In genomic region chr11:16536513-16536912, GRCh38 we compare ENCODE assay signal across 30 cellular contexts.
"Had no signal": no experiment of that assay in that cellular context is flagged by ENCODE, and none has a peak within 500 bp of the region (broad histone marks: within the 10 kb centered on the region; RNA-seq: fewer than 3 reads in every experiment).

No MANE protein-coding gene starts in this region.

- H3K9ac ChIP-seq: neural progenitor cell had no signal

- H3K4me1 Mint-ChIP-seq: naive thymus-derived CD4-positive, alpha-beta T cell; natural killer cell; neural progenitor cell; stimulated activated memory B cell treated with anti-CD40 and anti-IgM and Interleukin-4, amounts not matched to agents 10 μg/mL and 1 μg/mL and 100 μg/mL, for 72 hours; stimulated activated naive CD8-positive, alpha-beta T cell treated with anti-CD3 and anti-CD28 coated beads, Interleukin-15, amount 100 ng/mL, for 72 hours had no signal

- H3K4me3 Mint-ChIP-seq: naive thymus-derived CD4-positive, alpha-beta T cell; natural killer cell; nephron; neural progenitor cell; stimulated activated memory B cell treated with anti-CD40 and anti-IgM and Interleukin-4, amounts not matched to agents 10 μg/mL and 1 μg/mL and 100 μg/mL, for 72 hours; stimulated activated naive CD8-positive, alpha-beta T cell treated with anti-CD3 and anti-CD28 coated beads, Interleukin-15, amount 100 ng/mL, for 72 hours; type B pancreatic cell had no signal

- FAIRE-seq: pancreas, small intestine had no signal

- ATAC-seq: naive thymus-derived CD4-positive, alpha-beta T cell; natural killer cell; pancreas; psoas muscle; right cardiac atrium; right lobe of liver; stimulated activated memory B cell treated with anti-CD40 and anti-IgM and Interleukin-4, amounts not matched to agents 10 μg/mL and 1 μg/mL and 100 μg/mL, for 72 hours; stimulated activated naive CD8-positive, alpha-beta T cell treated with anti-CD3 and anti-CD28 coated beads, Interleukin-15, amount 100 ng/mL, for 72 hours; stimulated activated naive CD8-positive, alpha-beta T cell treated with anti-CD3 and anti-CD28 coated beads, Interleukin-15, Interleukin-2, amounts not matched to agents 100 U/mL and 50 U/mL, for 24 hours; upper lobe of right lung had no signal

- DNase-seq: naive thymus-derived CD4-positive, alpha-beta T cell; natural killer cell; nucleus accumbens; psoas muscle; sigmoid colon; small intestine; stimulated activated CD4-positive, alpha-beta T cell treated with anti-CD3 and anti-CD28 coated beads, Interleukin-12 subunit alpha, Interleukin-12 subunit beta, amount 100 ng/mL, for 4 hours; stimulated activated CD4-positive, alpha-beta T cell treated with anti-CD3 and anti-CD28 coated beads, Interleukin-1b, Interleukin-23, amount 100 ng/mL, for 48 hours; stimulated activated CD4-positive, alpha-beta T cell treated with anti-CD3 and anti-CD28 coated beads, Interleukin-4, amount 100 ng/mL, for 1 hour; stimulated activated CD4-positive, alpha-beta T cell treated with anti-CD3 and anti-CD28 coated beads, Interleukin-4, amount 100 ng/mL, for 4 hours; stimulated activated CD8-positive, alpha-beta memory T cell treated with anti-CD3 and anti-CD28 coated beads, Interleukin-4, amount 100 ng/mL, for 48 hours; stimulated activated naive CD4-positive, alpha-beta T cell; stimulated activated naive CD8-positive, alpha-beta T cell treated with anti-CD3 and anti-CD28 coated beads, Interleukin-15, amount 100 ng/mL, for 72 hours; stimulated activated naive CD8-positive, alpha-beta T cell treated with anti-CD3 and anti-CD28 coated beads, Interleukin-15, Interleukin-2, amounts not matched to agents 100 U/mL and 50 U/mL, for 24 hours; substantia nigra; testis; transverse colon; upper lobe of right lung; uterus had no signal

- H3K27me3 Mint-ChIP-seq: naive thymus-derived CD4-positive, alpha-beta T cell; stimulated activated memory B cell treated with anti-CD40 and anti-IgM and Interleukin-4, amounts not matched to agents 10 μg/mL and 1 μg/mL and 100 μg/mL, for 72 hours; stimulated activated naive CD8-positive, alpha-beta T cell treated with anti-CD3 and anti-CD28 coated beads, Interleukin-15, amount 100 ng/mL, for 72 hours; type B pancreatic cell had no signal

- H3K36me3 ChIP-seq: neural progenitor cell, neutrophil, pancreas, right lobe of liver, sigmoid colon, suprapubic skin, tibial artery, transverse colon, upper lobe of right lung, uterus had no signal

- H3K9me3 ChIP-seq: neutrophil, pancreas, right lobe of liver, sigmoid colon, suprapubic skin, testis, tibial artery, transverse colon, upper lobe of right lung, uterus had no signal

- H3K4me3 ChIP-seq: neural progenitor cell, pancreas, psoas muscle, right lobe of liver, sigmoid colon, suprapubic skin, testis, tibial artery, transverse colon, upper lobe of right lung, uterus had no signal

- H3K4me1 ChIP-seq: neural progenitor cell, pancreas, right lobe of liver, sigmoid colon, suprapubic skin, testis, tibial artery, transverse colon, upper lobe of right lung, uterus had no signal

- H3K36me3 Mint-ChIP-seq: naive thymus-derived CD4-positive, alpha-beta T cell; natural killer cell; stimulated activated memory B cell treated with anti-CD40 and anti-IgM and Interleukin-4, amounts not matched to agents 10 μg/mL and 1 μg/mL and 100 μg/mL, for 72 hours had no signal

- H3K27ac ChIP-seq: neural progenitor cell, neutrophil, pancreas, psoas muscle, right lobe of liver, sigmoid colon, suprapubic skin, testis, tibial artery, transverse colon, upper lobe of right lung, uterus had no signal

- H3K27ac Mint-ChIP-seq: naive thymus-derived CD4-positive, alpha-beta T cell; natural killer cell; nephron; neural progenitor cell; progenitor cell of endocrine pancreas; stimulated activated memory B cell treated with anti-CD40 and anti-IgM and Interleukin-4, amounts not matched to agents 10 μg/mL and 1 μg/mL and 100 μg/mL, for 72 hours; stimulated activated naive CD8-positive, alpha-beta T cell treated with anti-CD3 and anti-CD28 coated beads, Interleukin-15, amount 100 ng/mL, for 72 hours; type B pancreatic cell had no signal
